8 cellular contexts compared by ENCODE assay signal in the genomic region with DNA sequence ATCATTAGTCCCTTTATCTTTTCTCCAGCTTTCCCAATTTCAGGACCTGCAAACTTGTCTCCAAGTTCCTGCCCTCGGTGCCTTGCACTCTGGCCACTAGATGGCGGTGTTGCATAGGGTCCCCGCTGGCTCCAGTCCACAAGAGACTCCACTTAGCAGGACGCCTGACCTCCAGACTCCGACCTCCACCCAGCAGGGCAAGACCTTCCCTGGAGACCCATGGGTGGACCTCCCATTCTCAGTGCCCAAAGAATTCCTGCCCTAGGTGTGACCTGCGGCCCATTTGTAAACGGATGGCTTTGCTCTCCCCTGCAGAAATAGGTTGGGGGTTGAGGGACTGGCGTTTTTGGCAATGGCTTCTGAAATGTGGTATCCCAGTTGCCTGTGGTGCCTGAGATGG.
DNase-seq lines count a peak whose midpoint lies in the region; ATAC-seq and TF ChIP-seq lines count a peak whose summit lies in the region.

No MANE protein-coding gene starts in this region.

- H3K27me3 ChIP-seq in RWPE2 (ENCODE audit: insufficient read depth, poor library complexity, severe bottlenecking) (no peaks in the 10 kb centered on the region), neutrophil (no peaks in the 10 kb centered on the region)

- no peak overlapping the region for H3K4me3 ChIP-seq in RWPE2 (ENCODE audit: severe bottlenecking)
- H3K4me3 ChIP-seq in fibroblast of the aortic adventitia (ENCODE audit: low read depth, low read length): no peak overlapping the region
- H3K4me3 ChIP-seq in neutrophil (ENCODE audit: low read depth in 1 of 2, low read length in 1 of 2): no peak overlapping the region

- peak; percentile 73 for ATAC-seq in RWPE2 (ENCODE audit: low read depth)

- no peaks in the 10 kb centered on the region for H3K4me1 ChIP-seq in RWPE2 (ENCODE audit: insufficient read depth, poor library complexity, severe bottlenecking)
- no peaks in the 10 kb centered on the region for H3K4me1 ChIP-seq in neutrophil (ENCODE audit: control insufficient read depth in 1 of 2, insufficient read depth in 1 of 2, low read depth in 1 of 2, low read length in 1 of 2)

- peak; percentile 95 for TF ChIP-seq CTCF in RWPE2 (IDR thresholded peaks at IDR 0.05; ENCODE audit: poor library complexity, severe bottlenecking)
- peak; percentile 99 for TF ChIP-seq CTCF in fibroblast of the aortic adventitia (IDR thresholded peaks at IDR 0.05; ENCODE audit: insufficient read depth, low read length)
- peak; percentile 86 for TF ChIP-seq CTCF in neutrophil (IDR thresholded peaks at IDR 0.05)

- no peaks in the 10 kb centered on the region for H3K9me3 ChIP-seq in RWPE2 (ENCODE audit: severe bottlenecking)
- no peaks in the 10 kb centered on the region for H3K9me3 ChIP-seq in neutrophil

- H3K36me3 ChIP-seq in RWPE2 (ENCODE audit: low read depth) (no peaks in the 10 kb centered on the region), neutrophil (no peaks in the 10 kb centered on the region)

- H3K27ac ChIP-seq in RWPE2 (ENCODE audit: poor library complexity, severe bottlenecking) (no peak overlapping the region), neutrophil (no peak overlapping the region), substantia nigra (ENCODE audit: low read depth, low read length, poor library complexity, severe bottlenecking) (no peak overlapping the region)

- peak; percentile 18 for DNase-seq in DMS53 treated with DMSO at 0.1 percent for 48 hours (lab: John Stamatoyannopoulos, UW; ENCODE audit: unreplicated experiment)
- peak; percentile 76 for DNase-seq in HT-29 (ENCODE audit: low spot score)
- DNase-seq in RWPE2 (ENCODE audit: low spot score): no peak
- peak; percentile 60 to 61 for DNase-seq in activated T-helper 1 cell treated with anti-CD3 and anti-CD28 coated beads, Interleukin-2, amount 50 U/mL, for 16 hours (ENCODE audit: low read depth in 1 of 2, low spot score in 1 of 2)
- peak; percentile 82 for DNase-seq in fibroblast of the aortic adventitia (ENCODE audit: low read depth)
- peak in 48 of 49 donors; percentile 14 to 91 (median 74) for DNase-seq in substantia nigra (lab: John Stamatoyannopoulos, UW)
- no peak for DNase-seq in NCI-H446 treated with DMSO at 0.1 percent for 48 hours (lab: John Stamatoyannopoulos, UW)

Comparison
In these comparisons a context has a peak if more than half of its experiments do, and no peak if none do; other contexts are left out.
1. DNase-seq: peak in DMS53 treated with DMSO at 0.1 percent for 48 hours (single experiment), HT-29 (single experiment), activated T-helper 1 cell treated with anti-CD3 and anti-CD28 coated beads, Interleukin-2, amount 50 U/mL, for 16 hours (2 of 2), fibroblast of the aortic adventitia (single experiment) and substantia nigra (48 of 49); none in RWPE2 (single experiment) and NCI-H446 treated with DMSO at 0.1 percent for 48 hours (single experiment).
2. Peak in every context shown above with its lines, with median percentiles within 50 percentile points of each other: CTCF ChIP-seq.